ENCODE assay signal across 8 cellular contexts in the genomic region with DNA sequence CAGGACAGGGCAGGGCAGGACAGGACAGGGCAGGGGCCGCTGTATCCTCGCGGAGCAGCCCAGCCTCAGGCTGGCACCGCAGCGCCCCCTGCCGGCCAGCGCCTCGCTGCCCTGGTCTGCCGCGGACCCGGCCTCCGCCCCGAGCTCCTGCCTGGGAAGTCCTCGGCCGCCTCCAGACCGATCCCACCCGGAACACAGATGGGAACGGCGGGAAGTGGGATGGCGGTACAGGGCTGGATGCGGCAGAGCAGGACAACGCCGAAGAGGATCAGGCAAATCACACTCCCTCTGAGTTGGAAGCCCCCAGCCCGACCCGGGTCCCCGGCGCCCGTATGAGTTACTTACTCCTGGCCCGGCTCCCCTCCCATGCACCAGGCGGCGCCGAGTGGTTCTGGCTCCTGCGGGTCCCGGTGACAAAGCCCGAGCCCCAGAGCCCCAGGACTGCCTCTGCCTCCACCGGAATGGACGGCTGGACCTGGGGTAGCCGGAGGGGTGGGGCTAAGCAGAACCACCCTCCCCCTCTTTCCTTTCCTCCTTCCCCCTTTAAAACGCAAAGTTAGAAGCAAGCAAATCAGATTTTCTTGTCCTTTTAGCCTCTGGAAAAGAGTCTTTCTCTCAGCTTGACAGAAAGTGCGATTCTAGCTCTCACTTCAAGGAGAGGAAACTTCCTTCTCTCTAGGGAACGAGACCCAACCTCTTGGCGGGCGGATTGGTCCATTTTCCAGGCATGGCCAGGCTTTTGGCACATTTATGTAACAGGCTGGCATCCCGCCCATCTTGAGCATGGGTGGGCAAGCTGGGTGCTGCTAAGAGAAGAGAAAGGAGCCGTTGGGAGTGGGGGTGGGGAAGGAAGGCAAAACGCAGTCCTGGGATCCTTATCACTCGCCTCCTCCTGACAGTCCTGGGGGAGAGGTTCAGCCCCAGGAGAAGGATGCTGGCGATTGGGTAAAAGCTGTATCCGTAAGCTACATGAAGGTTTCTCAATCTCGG. TPM values are rescaled to one million over a fixed set of nuclear protein-coding genes. Genes with fewer than 3 reads are reported as not detected.
A peak's percentile ranks its signal among the peaks of the same experiment; 100 is the strongest.
DNase-seq lines count a peak whose midpoint lies in the region; ATAC-seq, FAIRE-seq and TF ChIP-seq lines count a peak whose summit lies in the region.

A gene with protein sequence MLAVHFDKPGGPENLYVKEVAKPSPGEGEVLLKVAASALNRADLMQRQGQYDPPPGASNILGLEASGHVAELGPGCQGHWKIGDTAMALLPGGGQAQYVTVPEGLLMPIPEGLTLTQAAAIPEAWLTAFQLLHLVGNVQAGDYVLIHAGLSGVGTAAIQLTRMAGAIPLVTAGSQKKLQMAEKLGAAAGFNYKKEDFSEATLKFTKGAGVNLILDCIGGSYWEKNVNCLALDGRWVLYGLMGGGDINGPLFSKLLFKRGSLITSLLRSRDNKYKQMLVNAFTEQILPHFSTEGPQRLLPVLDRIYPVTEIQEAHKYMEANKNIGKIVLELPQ (minus strand): TSS at position 449 of the 990 bp plus-strand sequence. CDS start 508 bp downstream, outside the sequence.

- peak within 1 kb of the TSS; percentile 67 for H3K4me3 ChIP-seq in CD8-positive, alpha-beta memory T cell (ENCODE audit: low read length)
- H3K4me3 ChIP-seq in H1 (ENCODE audit: extremely low read depth in 1 of 4, insufficient read depth in 2 of 4, low read depth in 3 of 4, low read length in 4 of 4) (peak within 1 kb of the TSS; percentile 55 to 77 (median 66)), mesendoderm (ENCODE audit: low read length) (peak within 1 kb of the TSS; percentile 54)

- no peaks in the 10 kb centered on the region for H3K27me3 ChIP-seq in CD8-positive, alpha-beta memory T cell (ENCODE audit: insufficient read depth, low read length, poor library complexity, severe bottlenecking)
- H3K27me3 ChIP-seq in H1 (replicated peaks in 1 of 4; ENCODE audit: control insufficient read depth in 3 of 4, extremely low read depth in 1 of 4, insufficient read depth in 3 of 4, low read length in 3 of 4) (no peaks in the 10 kb centered on the region), mesendoderm (ENCODE audit: insufficient read depth, low read length, poor library complexity) (no peaks in the 10 kb centered on the region)

- 3% methylated on average over 39 of the region's 50 CpGs; no CpG with 5 or more reads in 1 of the 2 experiments for WGBS in H1 (ENCODE audit: extremely low coverage in 1 of 2, insufficient coverage in 1 of 2, insufficient read length in 1 of 2, insufficient replicate concordance in 2 of 2, low coverage in 1 of 2, low lambda C conversion rate in 2 of 2, missing lambda C conversion rate in 1 of 2), 2 experiments
- WGBS in mesendoderm (ENCODE audit: extremely low coverage, insufficient coverage, low lambda C conversion rate), result no CpG with 5 or more reads among the region's 50 CpGs

- 0 out of 2 replicates have a peak within 1 kb of the TSS, but pooled peaks have one; percentile 40 for H2BK20ac ChIP-seq in H1 (ENCODE audit: low read length)

- TF ChIP-seq CTCF in H1 (IDR thresholded peaks at IDR 0.05; ENCODE audit: control extremely low read depth in 1 of 3, insufficient read depth in 1 of 3, low read depth in 1 of 3, low read length in 3 of 3), result peak; percentile 93 to 96 (median 93)

- peak within 1 kb of the TSS; percentile 97 for H4K91ac ChIP-seq in H1 (replicated peaks; ENCODE audit: insufficient read length, low read length)

- no peaks in the 10 kb centered on the region for H3K79me1 ChIP-seq in H1 (ENCODE audit: low read depth, low read length)
- H3K79me1 ChIP-seq in mesendoderm (ENCODE audit: low read length), result no peaks in the 10 kb centered on the region

- H4K20me1 ChIP-seq in H1 (replicated peaks in 1 of 2; ENCODE audit: control insufficient read depth in 1 of 2, insufficient read depth in 2 of 2, low read length in 2 of 2), result no peaks in the 10 kb centered on the region

- H2BK5ac ChIP-seq in H1 (ENCODE audit: low read depth, low read length) (peak within 1 kb of the TSS; percentile 96), mesendoderm (ENCODE audit: low read length) (peak within 1 kb of the TSS; percentile 81)

- H3K79me2 ChIP-seq in H1 (ENCODE audit: control insufficient read depth in 1 of 2, insufficient read depth in 2 of 2, low read length in 2 of 2) (no peaks in the 10 kb centered on the region), mesendoderm (ENCODE audit: control insufficient read depth, insufficient read depth, low read length) (no peaks in the 10 kb centered on the region)

- H3K56ac ChIP-seq in H1 (replicated peaks; ENCODE audit: insufficient read length, low read depth, low read length), result peak within 1 kb of the TSS; percentile 86
- H3K56ac ChIP-seq in mesendoderm (ENCODE audit: low read length), result peak within 1 kb of the TSS; percentile 95

- H4K8ac ChIP-seq in H1 (ENCODE audit: extremely low read depth, insufficient read depth, low read length), result peak within 1 kb of the TSS; percentile 99
- H4K8ac ChIP-seq in mesendoderm (ENCODE audit: low read depth, low read length), result no peak within 1 kb of the TSS

- H3K4me1 ChIP-seq in CD8-positive, alpha-beta memory T cell (ENCODE audit: insufficient read depth, low read length), result peaks cover 14% of the 10 kb centered on the region
- H3K4me1 ChIP-seq in H1 (replicated peaks in 1 of 4; ENCODE audit: control insufficient read depth in 3 of 4, insufficient read depth in 4 of 4, low read length in 3 of 4) (peaks cover 4 to 11% (median 9%) of the 10 kb centered on the region in 4 experiments), mesendoderm (ENCODE audit: control insufficient read depth, low read depth, low read length) (peaks cover 3% of the 10 kb centered on the region)

- peak within 1 kb of the TSS; percentile 18 to 88 (median 74) for H3K27ac Mint-ChIP-seq in CD8-positive, alpha-beta memory T cell

- CTCF ChIA-PET in CD8-positive, alpha-beta memory T cell (lab: Charles Lee), result interaction anchor here (0.6 to 5.2 kb wide), 36 partner anchors 9 to 296 kb away, joined by 3 to 48 read pairs (median 4); a partner anchor contains a TSS
- CTCF ChIA-PET in H1 (lab: Charles Lee; ENCODE audit: partially characterized antibody), result interaction anchor here (0.6 to 4.3 kb wide), 29 partner anchors 11 to 343 kb away, joined by 3 to 25 read pairs (median 4); a partner anchor contains a TSS

- no peaks in the 10 kb centered on the region for H3K9me3 Mint-ChIP-seq in CD8-positive, alpha-beta memory T cell

- H3K23me2 ChIP-seq in H1 (ENCODE audit: low read depth, low read length), result peaks cover 10% of the 10 kb centered on the region

- peak within 1 kb of the TSS; percentile 72 to 88 (median 83) for H3K4me3 Mint-ChIP-seq in CD8-positive, alpha-beta memory T cell

- H2BK12ac ChIP-seq in H1 (ENCODE audit: low read depth, low read length), result peak within 1 kb of the TSS; percentile 99

- H3K27me3 Mint-ChIP-seq in CD8-positive, alpha-beta memory T cell, result no peaks in the 10 kb centered on the region

- TF ChIP-seq POLR2A in H1 (IDR thresholded peaks at IDR 0.05; ENCODE audit: control extremely low read depth in 1 of 2, low read depth in 2 of 2, low read length in 2 of 2), result peak; percentile 90 to 92

- peak; percentile 76 to 83 (median 80) for DNase-seq in CD8-positive, alpha-beta memory T cell
- DNase-seq in NCI-H748 treated with DMSO at 0.1 percent for 48 hours (lab: John Stamatoyannopoulos, UW), result peak; percentile 83
- DNase-seq in activated CD8-positive, alpha-beta memory T cell treated with anti-CD3 and anti-CD28 coated beads for 24 hours, result peak; percentile 96
- DNase-seq in H1 (ENCODE audit: low read depth in 1 of 2, low spot score in 2 of 2), result peak; percentile 75 to 97
- DNase-seq in mesendoderm, result peak; percentile 95
- peak; percentile 53 for DNase-seq in stimulated activated CD8-positive, alpha-beta memory T cell treated with anti-CD3 and anti-CD28 coated beads, Interleukin-12 subunit alpha, Interleukin-12 subunit beta, amount 100 ng/mL, for 24 hours (ENCODE audit: extremely low read depth)

- H2BK15ac ChIP-seq in H1 (ENCODE audit: low read length), result peak within 1 kb of the TSS; percentile 46; the same call in 1 of the 2 replicates
- no peak within 1 kb of the TSS for H2BK15ac ChIP-seq in mesendoderm (replicated peaks; ENCODE audit: low read depth)

- H2BK120ac ChIP-seq in H1 (replicated peaks; ENCODE audit: low read depth, low read length), result peak within 1 kb of the TSS; percentile 51
- no peak within 1 kb of the TSS for H2BK120ac ChIP-seq in mesendoderm (ENCODE audit: low read depth, low read length)

- H3K14ac ChIP-seq in H1 (ENCODE audit: insufficient read length), result no peak within 1 kb of the TSS

- peak; percentile 60 to 72 for TF ChIP-seq RAD21 in H1 (IDR thresholded peaks at IDR 0.05 in 1 of 2, conservative IDR thresholded peaks at IDR 0.05 in 1 of 2; ENCODE audit: low read depth in 2 of 2, low read length in 2 of 2)

- peak; percentile 84 for ATAC-seq in GM19397 (IDR thresholded peaks at IDR 0.05; ENCODE audit: unreplicated experiment)
- ATAC-seq in HG03558 (IDR thresholded peaks at IDR 0.05; ENCODE audit: extremely low read depth, unreplicated experiment), result peak; percentile 42

- POLR2A ChIA-PET in CD8-positive, alpha-beta memory T cell (lab: Charles Lee), result interaction anchor here (0.6 to 2.5 kb wide), 3 partner anchors 37 to 230 kb away, joined by 3 to 20 read pairs (median 4); a partner anchor contains a TSS
- POLR2A ChIA-PET in H1 (lab: Charles Lee; ENCODE audit: partially characterized antibody), result interaction anchor here (0.6 to 3.1 kb wide), 30 partner anchors 9 to 669 kb away, joined by 3 to 24 read pairs (median 6); a partner anchor contains a TSS

- H3K9me3 ChIP-seq in CD8-positive, alpha-beta memory T cell (ENCODE audit: low read length), result no peaks in the 10 kb centered on the region
- no peaks in the 10 kb centered on the region for H3K9me3 ChIP-seq in H1 (ENCODE audit: insufficient read depth in 2 of 2, low read depth in 1 of 2, low read length in 1 of 2)

- H2AK5ac ChIP-seq in H1 (ENCODE audit: low read depth, low read length) (no peak within 1 kb of the TSS), mesendoderm (ENCODE audit: low read length) (no peak within 1 kb of the TSS)

- peaks cover 4 to 26% (median 5%) of the 10 kb centered on the region in 3 donors for H3K36me3 Mint-ChIP-seq in CD8-positive, alpha-beta memory T cell

- TF ChIP-seq EP300 in H1 (IDR thresholded peaks at IDR 0.05; ENCODE audit: borderline replicate concordance in 1 of 2, low read depth in 2 of 2, low read length in 2 of 2), result peak in 1 of 2 experiments; percentile 65; a peak in 1 of 3 replicates

- H3K27ac ChIP-seq in CD8-positive, alpha-beta memory T cell (ENCODE audit: low read depth, low read length), result peak within 1 kb of the TSS; percentile 34
- H3K27ac ChIP-seq in H1 (ENCODE audit: low read depth, low read length) (peak within 1 kb of the TSS; percentile 89), mesendoderm (ENCODE audit: low read depth, low read length) (peak within 1 kb of the TSS; percentile 90)

- no peak within 1 kb of the TSS for H3K23ac ChIP-seq in H1 (ENCODE audit: insufficient read length)
- peak within 1 kb of the TSS; percentile 82 for H3K23ac ChIP-seq in mesendoderm (ENCODE audit: low read length)

- no peaks in the 10 kb centered on the region for H3K36me3 ChIP-seq in CD8-positive, alpha-beta memory T cell (ENCODE audit: insufficient read depth, low read length)
- H3K36me3 ChIP-seq in H1 (ENCODE audit: control insufficient read depth in 2 of 4, insufficient read depth in 4 of 4, low read length in 3 of 4) (peaks cover 9 to 17% (median 11%) of the 10 kb centered on the region in 4 experiments; a peak in 7 of 8 replicates), mesendoderm (ENCODE audit: control insufficient read depth, insufficient read depth, low read length) (peaks cover 1% of the 10 kb centered on the region)

- H3K18ac ChIP-seq in H1 (ENCODE audit: extremely low read depth, low read length), result peak within 1 kb of the TSS; percentile 99
- H3K18ac ChIP-seq in mesendoderm (ENCODE audit: low read length), result peak within 1 kb of the TSS; percentile 65

- H4K5ac ChIP-seq in H1 (ENCODE audit: insufficient read length, low read depth, low read length), result peak within 1 kb of the TSS; percentile 96
- peak within 1 kb of the TSS; percentile 85 for H4K5ac ChIP-seq in mesendoderm (ENCODE audit: low read length)

- H3K4ac ChIP-seq in H1 (replicated peaks; ENCODE audit: insufficient read length, low read depth, low read length) (peak within 1 kb of the TSS; percentile 24), mesendoderm (ENCODE audit: low read depth, low read length) (peak within 1 kb of the TSS; percentile 1)

- H3K4me2 ChIP-seq in H1 (ENCODE audit: insufficient read depth in 1 of 2, low read depth in 2 of 2, low read length in 2 of 2) (peak within 1 kb of the TSS; percentile 80 to 94), mesendoderm (ENCODE audit: low read length) (peak within 1 kb of the TSS; percentile 65)

- H2AFZ ChIP-seq in H1 (ENCODE audit: low read length), result peak within 1 kb of the TSS; percentile 93

- no peak for FAIRE-seq in H1 (lab: Jason Lieb, UNC)

- H3K9ac ChIP-seq in H1 (replicated peaks in 1 of 4; ENCODE audit: extremely low read depth in 1 of 4, low read depth in 3 of 4, low read length in 3 of 4) (peak within 1 kb of the TSS; percentile 86 to 93 (median 91)), mesendoderm (ENCODE audit: low read length) (peak within 1 kb of the TSS; percentile 78)

- H3K4me1 Mint-ChIP-seq in CD8-positive, alpha-beta memory T cell, result peaks cover 8 to 20% (median 18%) of the 10 kb centered on the region in 3 donors

RNA-seq across cellular contexts. Expression of the gene that starts here (rescaled TPM):
- total RNA-seq in CD8-positive, alpha-beta memory T cell, result 1 to 10 TPM; 3.9 to 4.3 TPM
- not detected for polyA plus RNA-seq in CD8-positive, alpha-beta memory T cell
- 29.4 and 30.1 TPM in 2 replicates for total RNA-seq in H1 (2021; fragmentation: NEBNext Ultra II Directional; extraction: Animal tissue kit (Norgen Biotek cat#: 25700))
- 34.5 and 36.3 TPM in 2 replicates for polyA plus RNA-seq in H1 (2011; rRNA removed)
- polyA plus RNA-seq in H1 (2011; cell fraction: cytosol; rRNA removed), result 46.1 TPM
- polyA plus RNA-seq in H1 (2011; cell fraction: nucleus; rRNA removed), result 59.1 TPM
- polyA plus RNA-seq in H1 (2012, experiment 1 of 2), result 36.3 to 44.3 TPM (median 40.3 TPM) in 4 replicates
- polyA plus RNA-seq in H1 (2012, experiment 2 of 2), result 32.4 TPM
- 19.8 TPM for polyA plus RNA-seq in H1 (2013, experiment 1 of 2)
- polyA plus RNA-seq in H1 (2013, experiment 2 of 2), result 19.2 TPM
- polyA minus RNA-seq in H1 (2011; rRNA and poly(A)+ RNA removed), result 16.0 and 23.1 TPM in 2 replicates
- polyA minus RNA-seq in H1 (2011; cell fraction: cytosol; rRNA and poly(A)+ RNA removed), result 14.9 TPM
- polyA minus RNA-seq in H1 (2011; cell fraction: nucleus; rRNA and poly(A)+ RNA removed), result 29.0 TPM
- polyA plus RNA-seq in mesendoderm (2013, experiment 1 of 2), result 23.7 TPM
- 22.9 TPM for polyA plus RNA-seq in mesendoderm (2013, experiment 2 of 2)

Comparison
In these comparisons a context has a peak if more than half of its experiments do, and no peak if none do; other contexts are left out.
1. Peak in every context shown above with its lines: DNase-seq, ATAC-seq, H3K4me3 ChIP-seq and H3K27ac ChIP-seq.
2. RNA of the gene that starts here (polyA plus RNA-seq): 19.2 to 59.1 TPM in H1; not detected in CD8-positive, alpha-beta memory T cell (single experiment); every median in the first group is over 10 times any median in the second.
3. H3K27ac ChIP-seq: peak in every context shown above with its lines; median percentile 90 in mesendoderm; 89 in H1; 34 in CD8-positive, alpha-beta memory T cell.